Comparison of ENCODE assay signal across 32 cellular contexts in genomic region chr1:189180057-189180456, GRCh38.
"Had no signal": no experiment of that assay in that cellular context is flagged by ENCODE, and none has a peak within 500 bp of the region (broad histone marks: within the 10 kb centered on the region; RNA-seq: fewer than 3 reads in every experiment).

No MANE protein-coding gene starts in this region.

- H3K9me3 ChIP-seq: ascending aorta, Peyer's patch, SJSA1, SK-N-SH had no signal

- H3K9ac ChIP-seq: SK-N-SH had no signal

- H3K27me3 ChIP-seq: ascending aorta, cardiac muscle cell, Peyer's patch, SJSA1 had no signal

- ATAC-seq: activated naive CD8-positive, alpha-beta T cell treated with anti-CD3 and anti-CD28 coated beads, Interleukin-2, amount 50 U/mL, for 24 hours; activated T-cell treated with anti-CD3 and anti-CD28 coated beads, Interleukin-2, amount 50 U/mL, for 4 hours; PC-3 had no signal

- DNase-seq: activated B cell treated with CpG ODN at 0.5 μM for 24 hours; activated CD4-positive, alpha-beta memory T cell treated with anti-CD3 and anti-CD28 coated beads for 36 hours; activated CD4-positive, alpha-beta T cell treated with anti-CD3 and anti-CD28 coated beads for 4 hours; activated CD4-positive, alpha-beta T cell treated with anti-CD3 and anti-CD28 coated beads, Interleukin-2, amount 50 U/mL, for 1 hour; activated CD4-positive, CD25-positive, alpha-beta regulatory T cell treated with anti-CD3 and anti-CD28 coated beads, Interleukin-2, amount 50 U/mL, for 72 hours; activated CD8-positive, alpha-beta memory T cell treated with anti-CD3 and anti-CD28 coated beads, Interleukin-2, amount 50 U/mL, for 4 hours; activated naive CD4-positive, alpha-beta T cell treated with anti-CD3 and anti-CD28 coated beads, Interleukin-2, amount 10 ng/mL, durations not matched to agents 7 days and 5 days; activated naive CD8-positive, alpha-beta T cell treated with anti-CD3 and anti-CD28 coated beads, Interleukin-2, amount 50 U/mL, for 24 hours; activated T-cell treated with anti-CD3 and anti-CD28 coated beads for 4 hours; activated T-cell treated with anti-CD3 and anti-CD28 coated beads, Interleukin-2, amount 50 U/mL, for 4 hours; amygdala; Karpas-422; KBM-7; NCI-H1048; NCI-H1105 treated with DMSO at 0.1 percent for 48 hours; NCI-H1436; NCI-H1694; NCI-H1930; NCI-H2081 treated with DMSO at 0.1 percent for 48 hours; NCI-H226; NCI-H446 treated with DMSO at 0.1 percent for 48 hours; NCI-H524 treated with DMSO at 0.1 percent for 48 hours; NCI-H748 treated with DMSO at 0.1 percent for 48 hours; PC-3; Peyer's patch; RPMI8226; SHP77 treated with DMSO at 0.1 percent for 48 hours; SK-N-SH had no signal

- H3K36me3 ChIP-seq: ascending aorta, cardiac muscle cell, Peyer's patch, SJSA1 had no signal

- H3K4me3 ChIP-seq: ascending aorta, cardiac muscle cell, Peyer's patch, SJSA1 had no signal

- H3K27ac ChIP-seq: ascending aorta, cardiac muscle cell, Peyer's patch, SJSA1, VCaP had no signal

- H3K4me1 ChIP-seq: ascending aorta, Peyer's patch, SJSA1 had no signal

- H3K4me2 ChIP-seq: SK-N-SH had no signal
